Comparison of ENCODE assay signal across 18 cellular contexts in genomic region chr22:22891139-22891621, GRCh38. TPM values are rescaled to one million over a fixed set of nuclear protein-coding genes. Genes with fewer than 3 reads are reported as not detected.
DNase-seq lines count a peak whose midpoint lies in the region; ATAC-seq and TF ChIP-seq lines count a peak whose summit lies in the region.
"Had no signal": no experiment of that assay in that cellular context is flagged by ENCODE, and none has a peak within 500 bp of the region (broad histone marks: within the 10 kb centered on the region; RNA-seq: fewer than 3 reads in every experiment).

No MANE protein-coding gene starts in this region.

- no peak for ATAC-seq in SK-N-SH treated with all-trans-retinoic acid at 6 μM for 48 hours
- no peak for ATAC-seq in stimulated activated memory B cell treated with anti-CD40 and anti-IgM and Interleukin-4, amounts not matched to agents 10 μg/mL and 1 μg/mL and 100 μg/mL, for 72 hours

- no peaks in the 10 kb centered on the region for H3K9me2 ChIP-seq in SU-DHL-6 (replicated peaks; ENCODE audit: insufficient read depth, low read length)

- no peaks in the 10 kb centered on the region for H4K20me1 ChIP-seq in SU-DHL-6 (ENCODE audit: low read depth, low read length)

- H3K79me2 ChIP-seq in SU-DHL-6 (ENCODE audit: insufficient read depth, low read length): peaks cover 100% of the 10 kb centered on the region

- H3F3A ChIP-seq in SU-DHL-6 (ENCODE audit: insufficient read depth): peaks cover 89% of the 10 kb centered on the region

- H3K4me3 ChIP-seq in GM12864 (ENCODE audit: low read depth, low read length) (peak overlapping the region; percentile 27), SU-DHL-6 (ENCODE audit: insufficient read depth, low read length, poor library complexity, severe bottlenecking) (peak overlapping the region; percentile 70)
- H3K4me3 ChIP-seq: PC-9 had no signal

- H3K36me3 ChIP-seq in SU-DHL-6 (ENCODE audit: low read length): peaks cover 59% of the 10 kb centered on the region

- TF ChIP-seq CTCF in GM12864 (IDR thresholded peaks at IDR 0.05; ENCODE audit: low read depth, low read length, missing control alignments): no peak
- no peak for TF ChIP-seq CTCF in SU-DHL-6 (IDR thresholded peaks at IDR 0.05; ENCODE audit: insufficient read depth, low read length, poor library complexity, severe bottlenecking)

- peak overlapping the region; percentile 98 for H3K27ac ChIP-seq in SU-DHL-6 (ENCODE audit: low read depth, low read length)
- H3K27ac ChIP-seq: PC-9 had no signal

- H3K27me3 ChIP-seq in SU-DHL-6 (ENCODE audit: low read length): no peaks in the 10 kb centered on the region

- H3K4me1 Mint-ChIP-seq in IgD-negative memory B cell: peaks cover 15 to 45% (median 32%) of the 10 kb centered on the region in 3 donors
- peaks cover 60% of the 10 kb centered on the region for H3K4me1 Mint-ChIP-seq in stimulated activated memory B cell treated with anti-CD40 and anti-IgM and Interleukin-4, amounts not matched to agents 10 μg/mL and 1 μg/mL and 100 μg/mL, for 72 hours

- H3K9me3 ChIP-seq in SU-DHL-6 (ENCODE audit: insufficient read depth, low read length): no peaks in the 10 kb centered on the region

- peak overlapping the region; percentile 36 to 73 (median 52) for H3K4me3 Mint-ChIP-seq in IgD-negative memory B cell
- H3K4me3 Mint-ChIP-seq in stimulated activated memory B cell treated with anti-CD40 and anti-IgM and Interleukin-4, amounts not matched to agents 10 μg/mL and 1 μg/mL and 100 μg/mL, for 72 hours: no peak overlapping the region
- H3K4me3 Mint-ChIP-seq: CD8-positive, alpha-beta memory T cell had no signal

- DNase-seq in GM12864 (ENCODE audit: low read depth) (no peak), inferior parietal cortex (ENCODE audit: extremely low spot score) (no peak), NCI-H1105 treated with DMSO at 0.1 percent for 48 hours (lab: John Stamatoyannopoulos, UW) (no peak)
- DNase-seq: C1 segment of cervical spinal cord; Calu3; CD8-positive, alpha-beta memory T cell; H7; NCI-H1694; NCI-H2081 treated with DMSO at 0.1 percent for 48 hours; NCI-H446; NCI-H526 treated with DMSO at 0.1 percent for 48 hours; PC-9; RPMI8226; SHP77 had no signal

- H3K27me3 Mint-ChIP-seq in IgD-negative memory B cell: peaks cover 45% of the 10 kb centered on the region
- H3K27me3 Mint-ChIP-seq in stimulated activated memory B cell treated with anti-CD40 and anti-IgM and Interleukin-4, amounts not matched to agents 10 μg/mL and 1 μg/mL and 100 μg/mL, for 72 hours: peaks cover 60% of the 10 kb centered on the region

- no peaks in the 10 kb centered on the region for H3K9me3 Mint-ChIP-seq in IgD-negative memory B cell
- no peaks in the 10 kb centered on the region for H3K9me3 Mint-ChIP-seq in stimulated activated memory B cell treated with anti-CD40 and anti-IgM and Interleukin-4, amounts not matched to agents 10 μg/mL and 1 μg/mL and 100 μg/mL, for 72 hours
- H3K9me3 Mint-ChIP-seq: CD8-positive, alpha-beta memory T cell had no signal

- peak overlapping the region; percentile 97 for H3K4me2 ChIP-seq in SU-DHL-6 (ENCODE audit: low read depth, low read length, poor library complexity, severe bottlenecking)
- H3K4me2 ChIP-seq: PC-9 had no signal

- peaks cover 7% of the 10 kb centered on the region for H3K36me3 Mint-ChIP-seq in IgD-negative memory B cell
- H3K36me3 Mint-ChIP-seq in stimulated activated memory B cell treated with anti-CD40 and anti-IgM and Interleukin-4, amounts not matched to agents 10 μg/mL and 1 μg/mL and 100 μg/mL, for 72 hours: no peaks in the 10 kb centered on the region
- H3K36me3 Mint-ChIP-seq: CD8-positive, alpha-beta memory T cell had no signal

- H3K27ac Mint-ChIP-seq in IgD-negative memory B cell: no peak overlapping the region
- H3K27ac Mint-ChIP-seq in stimulated activated memory B cell treated with anti-CD40 and anti-IgM and Interleukin-4, amounts not matched to agents 10 μg/mL and 1 μg/mL and 100 μg/mL, for 72 hours: no peak overlapping the region
- H3K27ac Mint-ChIP-seq: CD8-positive, alpha-beta memory T cell had no signal

- H3K9ac ChIP-seq in SU-DHL-6 (ENCODE audit: low read length): peak overlapping the region; percentile 95

- H2AFZ ChIP-seq in SU-DHL-6 (ENCODE audit: low read depth, low read length, severe bottlenecking): no peak overlapping the region
- H2AFZ ChIP-seq: PC-9 had no signal

TF ChIP-seq in SK-N-SH treated with all-trans-retinoic acid at 6 μM for 48 hours, 23 proteins besides CTCF, POLR2A, EP300 and RAD21 (continues in another document):
- TF ChIP-seq ESRRG (CRISPR knock-in tag; IDR thresholded peaks at IDR 0.05) (no peak), TOX (CRISPR knock-in tag; IDR thresholded peaks at IDR 0.05; ENCODE audit: borderline replicate concordance) (no peak), GLIS3 (CRISPR knock-in tag; IDR thresholded peaks at IDR 0.05) (no peak), CSRNP3 (CRISPR knock-in tag; IDR thresholded peaks at IDR 0.05) (no peak), ZFP3 (CRISPR knock-in tag; IDR thresholded peaks at IDR 0.05) (no peak), CSDC2 (CRISPR knock-in tag; IDR thresholded peaks at IDR 0.05) (no peak), SNAI2 (CRISPR knock-in tag; IDR thresholded peaks at IDR 0.05) (no peak), PPARA (CRISPR knock-in tag; IDR thresholded peaks at IDR 0.05; ENCODE audit: borderline replicate concordance) (no peak), BACH2 (CRISPR knock-in tag; IDR thresholded peaks at IDR 0.05; ENCODE audit: borderline replicate concordance) (no peak), ZFP30 (CRISPR knock-in tag; IDR thresholded peaks at IDR 0.05) (no peak), ZC3H10 (CRISPR knock-in tag; IDR thresholded peaks at IDR 0.05) (no peak)
- TF ChIP-seq, protein P1, sequence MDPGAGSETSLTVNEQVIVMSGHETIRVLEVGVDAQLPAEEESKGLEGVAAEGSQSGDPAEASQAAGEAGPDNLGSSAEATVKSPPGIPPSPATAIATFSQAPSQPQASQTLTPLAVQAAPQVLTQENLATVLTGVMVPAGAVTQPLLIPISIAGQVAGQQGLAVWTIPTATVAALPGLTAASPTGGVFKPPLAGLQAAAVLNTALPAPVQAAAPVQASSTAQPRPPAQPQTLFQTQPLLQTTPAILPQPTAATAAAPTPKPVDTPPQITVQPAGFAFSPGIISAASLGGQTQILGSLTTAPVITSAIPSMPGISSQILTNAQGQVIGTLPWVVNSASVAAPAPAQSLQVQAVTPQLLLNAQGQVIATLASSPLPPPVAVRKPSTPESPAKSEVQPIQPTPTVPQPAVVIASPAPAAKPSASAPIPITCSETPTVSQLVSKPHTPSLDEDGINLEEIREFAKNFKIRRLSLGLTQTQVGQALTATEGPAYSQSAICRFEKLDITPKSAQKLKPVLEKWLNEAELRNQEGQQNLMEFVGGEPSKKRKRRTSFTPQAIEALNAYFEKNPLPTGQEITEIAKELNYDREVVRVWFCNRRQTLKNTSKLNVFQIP (CRISPR knock-in tag; IDR thresholded peaks at IDR 0.05; ENCODE audit: borderline replicate concordance, low read depth): no peak
- TF ChIP-seq, protein P2, sequence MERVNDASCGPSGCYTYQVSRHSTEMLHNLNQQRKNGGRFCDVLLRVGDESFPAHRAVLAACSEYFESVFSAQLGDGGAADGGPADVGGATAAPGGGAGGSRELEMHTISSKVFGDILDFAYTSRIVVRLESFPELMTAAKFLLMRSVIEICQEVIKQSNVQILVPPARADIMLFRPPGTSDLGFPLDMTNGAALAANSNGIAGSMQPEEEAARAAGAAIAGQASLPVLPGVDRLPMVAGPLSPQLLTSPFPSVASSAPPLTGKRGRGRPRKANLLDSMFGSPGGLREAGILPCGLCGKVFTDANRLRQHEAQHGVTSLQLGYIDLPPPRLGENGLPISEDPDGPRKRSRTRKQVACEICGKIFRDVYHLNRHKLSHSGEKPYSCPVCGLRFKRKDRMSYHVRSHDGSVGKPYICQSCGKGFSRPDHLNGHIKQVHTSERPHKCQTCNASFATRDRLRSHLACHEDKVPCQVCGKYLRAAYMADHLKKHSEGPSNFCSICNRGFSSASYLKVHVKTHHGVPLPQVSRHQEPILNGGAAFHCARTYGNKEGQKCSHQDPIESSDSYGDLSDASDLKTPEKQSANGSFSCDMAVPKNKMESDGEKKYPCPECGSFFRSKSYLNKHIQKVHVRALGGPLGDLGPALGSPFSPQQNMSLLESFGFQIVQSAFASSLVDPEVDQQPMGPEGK (CRISPR knock-in tag; IDR thresholded peaks at IDR 0.05; ENCODE audit: borderline replicate concordance): no peak
- TF ChIP-seq, protein P3, sequence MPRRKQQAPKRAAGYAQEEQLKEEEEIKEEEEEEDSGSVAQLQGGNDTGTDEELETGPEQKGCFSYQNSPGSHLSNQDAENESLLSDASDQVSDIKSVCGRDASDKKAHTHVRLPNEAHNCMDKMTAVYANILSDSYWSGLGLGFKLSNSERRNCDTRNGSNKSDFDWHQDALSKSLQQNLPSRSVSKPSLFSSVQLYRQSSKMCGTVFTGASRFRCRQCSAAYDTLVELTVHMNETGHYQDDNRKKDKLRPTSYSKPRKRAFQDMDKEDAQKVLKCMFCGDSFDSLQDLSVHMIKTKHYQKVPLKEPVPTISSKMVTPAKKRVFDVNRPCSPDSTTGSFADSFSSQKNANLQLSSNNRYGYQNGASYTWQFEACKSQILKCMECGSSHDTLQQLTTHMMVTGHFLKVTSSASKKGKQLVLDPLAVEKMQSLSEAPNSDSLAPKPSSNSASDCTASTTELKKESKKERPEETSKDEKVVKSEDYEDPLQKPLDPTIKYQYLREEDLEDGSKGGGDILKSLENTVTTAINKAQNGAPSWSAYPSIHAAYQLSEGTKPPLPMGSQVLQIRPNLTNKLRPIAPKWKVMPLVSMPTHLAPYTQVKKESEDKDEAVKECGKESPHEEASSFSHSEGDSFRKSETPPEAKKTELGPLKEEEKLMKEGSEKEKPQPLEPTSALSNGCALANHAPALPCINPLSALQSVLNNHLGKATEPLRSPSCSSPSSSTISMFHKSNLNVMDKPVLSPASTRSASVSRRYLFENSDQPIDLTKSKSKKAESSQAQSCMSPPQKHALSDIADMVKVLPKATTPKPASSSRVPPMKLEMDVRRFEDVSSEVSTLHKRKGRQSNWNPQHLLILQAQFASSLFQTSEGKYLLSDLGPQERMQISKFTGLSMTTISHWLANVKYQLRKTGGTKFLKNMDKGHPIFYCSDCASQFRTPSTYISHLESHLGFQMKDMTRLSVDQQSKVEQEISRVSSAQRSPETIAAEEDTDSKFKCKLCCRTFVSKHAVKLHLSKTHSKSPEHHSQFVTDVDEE (CRISPR knock-in tag; IDR thresholded peaks at IDR 0.05): no peak

RNA-seq across cellular contexts. Expression of gene IGLL5, which starts 3.6 kb away (rescaled TPM):
- polyA plus RNA-seq in IgD-negative memory B cell: 195 TPM
- polyA plus RNA-seq: CD8-positive, alpha-beta memory T cell had no signal
